In the genomic region with DNA sequence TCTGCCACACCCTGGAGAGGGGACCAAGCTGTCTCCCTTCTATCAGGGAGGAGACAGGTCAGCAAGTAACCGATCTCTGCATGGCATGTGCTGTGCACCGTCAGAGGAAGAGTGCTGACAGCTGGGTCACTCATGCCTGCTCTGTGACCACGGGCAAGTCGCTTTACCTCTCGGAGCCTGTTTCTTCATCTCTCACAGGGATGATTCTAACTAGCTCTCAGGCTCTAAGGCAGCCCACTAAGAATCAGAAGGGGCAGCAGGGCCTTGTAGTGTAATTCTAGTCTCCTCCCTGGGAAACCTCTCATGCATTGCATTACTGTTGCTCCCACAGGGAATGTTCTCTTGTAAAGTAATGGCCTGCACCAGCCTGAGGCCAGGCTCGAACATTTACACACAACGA, we compare ENCODE assay signal across 18 cellular contexts. TPM values are rescaled to one million over a fixed set of nuclear protein-coding genes. Genes with fewer than 3 reads are reported as not detected.
DNase-seq lines count a peak whose midpoint lies in the region; ATAC-seq and TF ChIP-seq lines count a peak whose summit lies in the region.
"Had no signal": no experiment of that assay in that cellular context is flagged by ENCODE, and none has a peak within 500 bp of the region (broad histone marks: within the 10 kb centered on the region; RNA-seq: fewer than 3 reads in every experiment).

No MANE protein-coding gene starts in this region.

- no peaks in the 10 kb centered on the region for H3K36me3 ChIP-seq in SK-N-SH (replicated peaks in 1 of 2; ENCODE audit: control insufficient read depth in 1 of 2, insufficient read depth in 2 of 2, low read length in 1 of 2)
- H3K36me3 ChIP-seq in parathyroid adenoma (ENCODE audit: control insufficient read depth, insufficient read depth, low read length), result no peaks in the 10 kb centered on the region
- H3K36me3 ChIP-seq in aorta (ENCODE audit: control insufficient read depth in 1 of 2, insufficient read depth in 2 of 2, low read length in 1 of 2), result no peaks in the 10 kb centered on the region
- H3K36me3 ChIP-seq: WERI-Rb-1 had no signal

- no peak for TF ChIP-seq RAD21 in SK-N-SH (IDR thresholded peaks at IDR 0.05; ENCODE audit: low read length)

- no peak for DNase-seq in SK-N-SH
- DNase-seq in fibroblast of peridontal ligament (ENCODE audit: extremely low read depth), result peak; percentile 45
- DNase-seq in aorta, result no peak
- DNase-seq in NK-92 (lab: John Stamatoyannopoulos, UW; ENCODE audit: unreplicated experiment), result no peak
- DNase-seq in HK-2 (ENCODE audit: unreplicated experiment), result no peak
- DNase-seq: COR-L47; effector CD4-positive, alpha-beta T cell; NCI-H2081; NCI-H82; SHP77 treated with DMSO at 0.1 percent for 48 hours; stimulated activated CD4-positive, alpha-beta T cell treated with anti-CD3 and anti-CD28 coated beads, Interleukin-2, amount 100 ng/mL, for 24 hours; stimulated activated naive B cell treated with anti-CD40 and anti-IgM and Interleukin-4, amounts not matched to agents 10 μg/mL and 1 μg/mL and 100 μg/mL, for 72 hours; WERI-Rb-1 had no signal

- no peak overlapping the region for H3K9ac ChIP-seq in SK-N-SH
- peak overlapping the region; percentile 40 for H3K9ac ChIP-seq in parathyroid adenoma
- H3K9ac ChIP-seq: KMS-11 had no signal

- H4K20me1 ChIP-seq in SK-N-SH (ENCODE audit: insufficient read depth), result no peaks in the 10 kb centered on the region

- H2AFZ ChIP-seq in SK-N-SH (ENCODE audit: low read depth) (no peak overlapping the region), parathyroid adenoma (no peak overlapping the region)

- intact Hi-C loops in aorta (cut with DNase I), result no loop called here

- no peaks in the 10 kb centered on the region; the same call in 1 of the 2 replicates for H3K79me2 ChIP-seq in SK-N-SH (ENCODE audit: insufficient read depth)
- peaks cover 82% of the 10 kb centered on the region for H3K79me2 ChIP-seq in parathyroid adenoma

- TF ChIP-seq EP300 in SK-N-SH (IDR thresholded peaks at IDR 0.05; ENCODE audit: borderline replicate concordance in 1 of 2, low read depth in 1 of 2, low read length in 1 of 2), result no peak

- H3K27me3 ChIP-seq in SK-N-SH (ENCODE audit: insufficient read depth) (no peaks in the 10 kb centered on the region), parathyroid adenoma (ENCODE audit: control insufficient read depth, insufficient read depth, low read length) (no peaks in the 10 kb centered on the region), aorta (ENCODE audit: control insufficient read depth in 1 of 2, insufficient read depth in 2 of 2, low read length in 1 of 2) (no peaks in the 10 kb centered on the region)

- peaks cover 5% of the 10 kb centered on the region for H3F3A ChIP-seq in SK-N-SH (replicated peaks; ENCODE audit: insufficient read depth)

- no peak for ATAC-seq in SK-N-SH treated with all-trans-retinoic acid at 6 μM for 48 hours
- no peak for ATAC-seq in aorta (ENCODE audit: low FRiP score)
- no peak for ATAC-seq in GM21619 (IDR thresholded peaks at IDR 0.05; ENCODE audit: unreplicated experiment)

- H3K9me2 ChIP-seq in SK-N-SH, result no peaks in the 10 kb centered on the region

- H3K9me3 ChIP-seq in SK-N-SH (no peaks in the 10 kb centered on the region), parathyroid adenoma (ENCODE audit: control insufficient read depth, low read length) (no peaks in the 10 kb centered on the region), aorta (ENCODE audit: control insufficient read depth, low read length) (no peaks in the 10 kb centered on the region)

- TF ChIP-seq CTCF in SK-N-SH (IDR thresholded peaks at IDR 0.05) (no peak), parathyroid adenoma (IDR thresholded peaks at IDR 0.05) (no peak)

- H3K4me2 ChIP-seq in SK-N-SH, result peak overlapping the region; percentile 34; the same call in 1 of the 2 replicates
- no peak overlapping the region for H3K4me2 ChIP-seq in parathyroid adenoma (ENCODE audit: low read length)
- H3K4me2 ChIP-seq: KMS-11 had no signal

- H3K4me3 ChIP-seq in SK-N-SH (ENCODE audit: low read depth in 2 of 2, low read length in 1 of 2) (no peak overlapping the region), parathyroid adenoma (ENCODE audit: low read depth, low read length) (no peak overlapping the region), aorta (ENCODE audit: low read length in 2 of 2) (no peak overlapping the region)

- 89% methylated on average over 5 of the region's 7 CpGs for WGBS in SK-N-SH (ENCODE audit: low lambda C conversion rate)
- 51 to 53% methylated on average over 7 of the region's 7 CpGs for WGBS in aorta, 2 donors

- H3K4me1 ChIP-seq in SK-N-SH (ENCODE audit: control insufficient read depth in 1 of 2, insufficient read depth in 2 of 2, low read depth in 1 of 2, low read length in 1 of 2) (peaks cover 37 to 56% of the 10 kb centered on the region in 2 experiments; a peak in 3 of 4 replicates), parathyroid adenoma (peaks cover 88% of the 10 kb centered on the region), aorta (ENCODE audit: control insufficient read depth in 1 of 2, insufficient read depth in 2 of 2, low read length in 2 of 2) (peaks cover 7 to 10% of the 10 kb centered on the region in 2 donors)

- peak overlapping the region; percentile 34 to 61 for H3K27ac ChIP-seq in SK-N-SH (ENCODE audit: low read depth in 2 of 2, low read length in 1 of 2)
- peak overlapping the region; percentile 99 for H3K27ac ChIP-seq in parathyroid adenoma
- H3K27ac ChIP-seq in aorta (ENCODE audit: low read depth in 1 of 2, low read length in 2 of 2), result peak overlapping the region; percentile 15 to 20
- H3K27ac ChIP-seq: 22Rv1, KMS-11, WERI-Rb-1 had no signal

- CTCF ChIA-PET in SK-N-SH (lab: Yijun Ruan, JAX), result interaction anchor here (0.9 to 2.3 kb wide), 6 partner anchors 11 to 73 kb away, joined by 3 to 13 read pairs (median 6); partner anchors contain the start of gene CD9

- POLR2A ChIA-PET in SK-N-SH (lab: Yijun Ruan, JAX), result no interaction called here

TF ChIP-seq in SK-N-SH, 30 proteins besides CTCF, POLR2A, EP300 and RAD21:
- TF ChIP-seq TCF12 (IDR thresholded peaks at IDR 0.05) (0 out of 2 replicates have a peak, but pooled peaks have one; percentile 5), IRF3 (IDR thresholded peaks at IDR 0.05; ENCODE audit: low read depth, low read length) (no peak)
TF ChIP-seq in SK-N-SH: peak in this region for 1.

TF ChIP-seq in SK-N-SH treated with all-trans-retinoic acid at 6 μM for 48 hours, 23 proteins besides CTCF, POLR2A, EP300 and RAD21 (continues in another document):
- TF ChIP-seq ISL1 (CRISPR knock-in tag; IDR thresholded peaks at IDR 0.05) (no peak), ZNF8 (CRISPR knock-in tag; IDR thresholded peaks at IDR 0.05) (no peak), ESRRG (CRISPR knock-in tag; IDR thresholded peaks at IDR 0.05) (no peak), PPARA (CRISPR knock-in tag; IDR thresholded peaks at IDR 0.05; ENCODE audit: borderline replicate concordance) (no peak), ARNTL (CRISPR knock-in tag; IDR thresholded peaks at IDR 0.05; ENCODE audit: borderline replicate concordance, low read depth) (no peak), BACH2 (CRISPR knock-in tag; IDR thresholded peaks at IDR 0.05; ENCODE audit: borderline replicate concordance) (no peak), ZNF70 (CRISPR knock-in tag; IDR thresholded peaks at IDR 0.05) (no peak), GLIS3 (CRISPR knock-in tag; IDR thresholded peaks at IDR 0.05) (no peak), SNAI2 (CRISPR knock-in tag; IDR thresholded peaks at IDR 0.05) (no peak), ZFP30 (CRISPR knock-in tag; IDR thresholded peaks at IDR 0.05) (no peak), TCF4 (CRISPR knock-in tag; IDR thresholded peaks at IDR 0.05; ENCODE audit: borderline replicate concordance) (no peak), ZFP3 (CRISPR knock-in tag; IDR thresholded peaks at IDR 0.05) (no peak), CREB5 (CRISPR knock-in tag; IDR thresholded peaks at IDR 0.05; ENCODE audit: low read depth) (no peak)
- TF ChIP-seq, protein P1, sequence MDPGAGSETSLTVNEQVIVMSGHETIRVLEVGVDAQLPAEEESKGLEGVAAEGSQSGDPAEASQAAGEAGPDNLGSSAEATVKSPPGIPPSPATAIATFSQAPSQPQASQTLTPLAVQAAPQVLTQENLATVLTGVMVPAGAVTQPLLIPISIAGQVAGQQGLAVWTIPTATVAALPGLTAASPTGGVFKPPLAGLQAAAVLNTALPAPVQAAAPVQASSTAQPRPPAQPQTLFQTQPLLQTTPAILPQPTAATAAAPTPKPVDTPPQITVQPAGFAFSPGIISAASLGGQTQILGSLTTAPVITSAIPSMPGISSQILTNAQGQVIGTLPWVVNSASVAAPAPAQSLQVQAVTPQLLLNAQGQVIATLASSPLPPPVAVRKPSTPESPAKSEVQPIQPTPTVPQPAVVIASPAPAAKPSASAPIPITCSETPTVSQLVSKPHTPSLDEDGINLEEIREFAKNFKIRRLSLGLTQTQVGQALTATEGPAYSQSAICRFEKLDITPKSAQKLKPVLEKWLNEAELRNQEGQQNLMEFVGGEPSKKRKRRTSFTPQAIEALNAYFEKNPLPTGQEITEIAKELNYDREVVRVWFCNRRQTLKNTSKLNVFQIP (CRISPR knock-in tag; IDR thresholded peaks at IDR 0.05; ENCODE audit: borderline replicate concordance, low read depth), result no peak

RNA-seq across cellular contexts. Expression of gene CD9, which starts 11.9 kb away (rescaled TPM):
- 76.6 and 77.3 TPM in 2 replicates for polyA plus RNA-seq in SK-N-SH (2012; rRNA removed)
- polyA plus RNA-seq in SK-N-SH (2012; cell fraction: cytosol; rRNA removed), result 71.1 and 79.7 TPM in 2 replicates
- polyA plus RNA-seq in SK-N-SH (2012; cell fraction: nucleus; rRNA removed), result 33.1 and 44.1 TPM in 2 replicates
- 100 to 1,000 TPM; 285 to 303 TPM for total RNA-seq in aorta
- 100 to 1,000 TPM; 267 to 506 TPM for polyA plus RNA-seq in aorta

Comparison
In these comparisons a context has a peak if more than half of its experiments do, and no peak if none do; other contexts are left out.
1. H3K27ac ChIP-seq: peak in every context shown above with its lines; median percentile 99 in parathyroid adenoma; 48 in SK-N-SH; 18 in aorta.